Comparison of ENCODE assay signal across 18 cellular contexts in genomic region chrX:97310373-97310772, GRCh38.
A peak's percentile ranks its signal among the peaks of the same experiment; 100 is the strongest.
DNase-seq lines count a peak whose midpoint lies in the region; ATAC-seq and TF ChIP-seq lines count a peak whose summit lies in the region.
"Had no signal": no experiment of that assay in that cellular context is flagged by ENCODE, and none has a peak within 500 bp of the region (broad histone marks: within the 10 kb centered on the region; RNA-seq: fewer than 3 reads in every experiment).

No MANE protein-coding gene starts in this region.

- CTCF ChIA-PET in activated CD4-positive, alpha-beta T cell treated with anti-CD3 and anti-CD28 coated beads, Interleukin-2, amount 10 ng/mL, durations not matched to agents 7 days and 5 days (lab: Charles Lee), result no interaction called here

- H3K4me3 Mint-ChIP-seq in nephron, result no peak overlapping the region
- H3K4me3 Mint-ChIP-seq in activated CD4-positive, alpha-beta T cell treated with anti-CD3 and anti-CD28 coated beads, Interleukin-2, amount 10 ng/mL, durations not matched to agents 7 days and 5 days, result no peak overlapping the region
- H3K4me3 Mint-ChIP-seq: activated T-cell treated with anti-CD3 and anti-CD28 coated beads, Interleukin-2, amount 50 U/mL, for 4 hours; T-helper 2 cell treated with Interferon-gamma antibody and Interleukin-4, amounts not matched to agents 5 μg/mL and 100 μg/mL, for 36 hours had no signal

- peaks cover 30% of the 10 kb centered on the region; the same call in 1 of the 2 replicates for H3K4me1 ChIP-seq in ES-I3 (ENCODE audit: insufficient read depth, low read length)
- H3K4me1 ChIP-seq: adrenal gland had no signal

- H3K36me3 Mint-ChIP-seq in nephron (ENCODE audit: low read depth), result no peaks in the 10 kb centered on the region
- no peaks in the 10 kb centered on the region for H3K36me3 Mint-ChIP-seq in activated CD4-positive, alpha-beta T cell treated with anti-CD3 and anti-CD28 coated beads, Interleukin-2, amount 10 ng/mL, durations not matched to agents 7 days and 5 days (ENCODE audit: low read depth)

- no peaks in the 10 kb centered on the region for H3K9me3 ChIP-seq in ES-I3 (ENCODE audit: control insufficient read depth, insufficient read depth, low read length)
- H3K9me3 ChIP-seq: adrenal gland had no signal

- peaks cover 8% of the 10 kb centered on the region; the same call in 1 of the 2 replicates for H3K36me3 ChIP-seq in ES-I3 (ENCODE audit: insufficient read depth, low read length)
- H3K36me3 ChIP-seq: adrenal gland had no signal

- peak overlapping the region; percentile 96 for H3K9ac ChIP-seq in ES-I3 (ENCODE audit: low read depth, low read length)

- POLR2A ChIA-PET in activated CD4-positive, alpha-beta T cell treated with anti-CD3 and anti-CD28 coated beads, Interleukin-2, amount 10 ng/mL, durations not matched to agents 7 days and 5 days (lab: Charles Lee), result no interaction called here

- peak; percentile 8 for DNase-seq in SK-MEL-5 (ENCODE audit: low read depth, low spot score)
- peak; percentile 29 for DNase-seq in foreskin melanocyte
- no peak for DNase-seq in activated effector memory CD4-positive, alpha-beta T cell treated with Interleukin-2 at 50 U/mL for 16 hours
- DNase-seq in activated CD4-positive, alpha-beta T cell treated with anti-CD3 and anti-CD28 coated beads, Interleukin-2, amount 10 ng/mL, durations not matched to agents 7 days and 5 days, result no peak
- no peak for DNase-seq in inferior parietal cortex (ENCODE audit: extremely low spot score)
- DNase-seq: activated CD4-positive, alpha-beta T cell treated with anti-CD3 and anti-CD28 coated beads for 4 hours; activated T-cell treated with anti-CD3 and anti-CD28 coated beads, Interleukin-2, amount 50 U/mL, for 4 hours; adrenal gland; KBM-7; kidney; NCI-H526 treated with DMSO at 0.1 percent for 48 hours; stimulated activated CD4-positive, alpha-beta T cell treated with anti-CD3 and anti-CD28 coated beads, Interleukin-15, amount 100 ng/mL, for 24 hours; substantia nigra had no signal

- in situ Hi-C loops in SK-MEL-5 (cut with HindIII; ENCODE audit: low pct_unique_long_range_greater_than_20kb, low sequenced_read_pairs), result no loop called here

- no peak for ATAC-seq in GM18867 (IDR thresholded peaks at IDR 0.05; ENCODE audit: unreplicated experiment)
- ATAC-seq: activated T-cell treated with anti-CD3 and anti-CD28 coated beads, Interleukin-2, amount 50 U/mL, for 4 hours; HCT116 had no signal

- peak overlapping the region in 2 of 3 experiments; percentile 0 to 25 for H3K27ac Mint-ChIP-seq in nephron
- H3K27ac Mint-ChIP-seq in activated CD4-positive, alpha-beta T cell treated with anti-CD3 and anti-CD28 coated beads, Interleukin-2, amount 10 ng/mL, durations not matched to agents 7 days and 5 days, result no peak overlapping the region
- H3K27ac Mint-ChIP-seq: T-helper 2 cell treated with Interferon-gamma antibody and Interleukin-4, amounts not matched to agents 5 μg/mL and 100 μg/mL, for 36 hours had no signal

- H3K4me1 Mint-ChIP-seq in nephron, result peaks cover 5% of the 10 kb centered on the region
- no peaks in the 10 kb centered on the region for H3K4me1 Mint-ChIP-seq in activated CD4-positive, alpha-beta T cell treated with anti-CD3 and anti-CD28 coated beads, Interleukin-2, amount 10 ng/mL, durations not matched to agents 7 days and 5 days

- H3K9me3 Mint-ChIP-seq in nephron, result no peaks in the 10 kb centered on the region
- no peaks in the 10 kb centered on the region for H3K9me3 Mint-ChIP-seq in activated CD4-positive, alpha-beta T cell treated with anti-CD3 and anti-CD28 coated beads, Interleukin-2, amount 10 ng/mL, durations not matched to agents 7 days and 5 days
- H3K9me3 Mint-ChIP-seq: activated T-cell treated with anti-CD3 and anti-CD28 coated beads, Interleukin-2, amount 50 U/mL, for 4 hours; T-helper 2 cell treated with Interferon-gamma antibody and Interleukin-4, amounts not matched to agents 5 μg/mL and 100 μg/mL, for 36 hours had no signal

- H3K27me3 Mint-ChIP-seq in nephron (ENCODE audit: low read depth), result no peaks in the 10 kb centered on the region
- no peaks in the 10 kb centered on the region for H3K27me3 Mint-ChIP-seq in activated CD4-positive, alpha-beta T cell treated with anti-CD3 and anti-CD28 coated beads, Interleukin-2, amount 10 ng/mL, durations not matched to agents 7 days and 5 days

- no peak for TF ChIP-seq CTCF in nephron (IDR thresholded peaks at IDR 0.05; ENCODE audit: unreplicated experiment in 3 of 3)

Comparison
In these comparisons a context has a peak if more than half of its experiments do, and no peak if none do; other contexts are left out.
1. DNase-seq: peak in SK-MEL-5 (single experiment) and foreskin melanocyte (single experiment); none in activated effector memory CD4-positive, alpha-beta T cell treated with Interleukin-2 at 50 U/mL for 16 hours (single experiment), activated CD4-positive, alpha-beta T cell treated with anti-CD3 and anti-CD28 coated beads, Interleukin-2, amount 10 ng/mL, durations not matched to agents 7 days and 5 days (single experiment) and inferior parietal cortex (single experiment).